18 cellular contexts compared by ENCODE assay signal in genomic region chr10:118373786-118374185, GRCh38. TPM values are rescaled to one million over a fixed set of nuclear protein-coding genes. Genes with fewer than 3 reads are reported as not detected.
A peak's percentile ranks its signal among the peaks of the same experiment; 100 is the strongest.
DNase-seq lines count a peak whose midpoint lies in the region; ATAC-seq and TF ChIP-seq lines count a peak whose summit lies in the region.
"Had no signal": no experiment of that assay in that cellular context is flagged by ENCODE, and none has a peak within 500 bp of the region (broad histone marks: within the 10 kb centered on the region; RNA-seq: fewer than 3 reads in every experiment).

No MANE protein-coding gene starts in this region.

- H4K20me1 ChIP-seq in PC-9 (ENCODE audit: insufficient read depth), result no peaks in the 10 kb centered on the region

- TF ChIP-seq CTCF in PC-9 (conservative IDR thresholded peaks at IDR 0.05) (no peak), epithelial cell of proximal tubule (conservative IDR thresholded peaks at IDR 0.05; ENCODE audit: low read depth, low read length) (no peak)

- peak; percentile 90 for DNase-seq in ELR (ENCODE audit: low read depth)
- peak; percentile 16 to 69 for DNase-seq in PC-9
- peak; percentile 64 for DNase-seq in epithelial cell of proximal tubule (ENCODE audit: low read depth)
- peak; percentile 68 for DNase-seq in non-pigmented ciliary epithelial cell (ENCODE audit: low read depth)
- DNase-seq in effector CD4-positive, alpha-beta T cell, result no peak
- no peak for DNase-seq in NK-92 (lab: John Stamatoyannopoulos, UW; ENCODE audit: unreplicated experiment)
- DNase-seq: activated naive CD4-positive, alpha-beta T cell; CD4-positive, alpha-beta T cell; hippocampal formation; NCI-H1048; NCI-H446; stimulated activated CD4-positive, alpha-beta T cell treated with anti-CD3 and anti-CD28 coated beads, Interleukin-2, amount 100 ng/mL, for 48 hours; stimulated activated naive CD8-positive, alpha-beta T cell treated with anti-CD3 and anti-CD28 coated beads, Interleukin-15, amount 100 ng/mL, for 72 hours had no signal

- H3K36me3 ChIP-seq in PC-9 (ENCODE audit: low read depth), result no peaks in the 10 kb centered on the region
- H3K36me3 ChIP-seq: prostate gland had no signal

- 0 out of 2 replicates have a peak, but pooled peaks cover 3% of the 10 kb centered on the region for H3K9me3 ChIP-seq in PC-9 (ENCODE audit: insufficient read depth, low read depth)
- H3K9me3 ChIP-seq: prostate gland had no signal

- H3K27me3 ChIP-seq in PC-9 (ENCODE audit: insufficient read depth, low read depth), result no peaks in the 10 kb centered on the region

- CTCF ChIA-PET in PC-9 (lab: Charles Lee), result no interaction called here

- peaks cover 16% of the 10 kb centered on the region for H3K4me1 ChIP-seq in PC-9 (replicated peaks; ENCODE audit: insufficient read depth)
- H3K4me1 ChIP-seq: prostate gland had no signal

- no peak overlapping the region for H2AFZ ChIP-seq in PC-9

- H3F3A ChIP-seq in PC-9 (ENCODE audit: insufficient read depth, low read depth), result peaks cover 14% of the 10 kb centered on the region; the same call in 1 of the 2 replicates

- intact Hi-C loops in PC-9 (cut with micrococcal nuclease; ENCODE audit: unreplicated experiment), result no loop called here

- POLR2A ChIA-PET in PC-9 (lab: Charles Lee; ENCODE audit: unreplicated experiment), result interaction anchor here (0.6 kb wide), 2 partner anchors 10 to 15 kb away, joined by 3 to 8 read pairs; no protein-coding TSS in a partner anchor

- H3K4me2 ChIP-seq in PC-9, result peak overlapping the region; percentile 40

- no peaks in the 10 kb centered on the region for H3K9me2 ChIP-seq in PC-9 (ENCODE audit: insufficient read depth)

- peak overlapping the region; percentile 37; the same call in 1 of the 2 replicates for H3K27ac ChIP-seq in PC-9
- H3K27ac ChIP-seq: coronary artery, HL-60, prostate gland had no signal

- H3K79me2 ChIP-seq in PC-9 (ENCODE audit: low read depth), result no peaks in the 10 kb centered on the region

- ATAC-seq in HG03460 (IDR thresholded peaks at IDR 0.05; ENCODE audit: unreplicated experiment) (no peak), HG02840 (IDR thresholded peaks at IDR 0.05; ENCODE audit: low FRiP score, unreplicated experiment) (no peak)
- ATAC-seq: stimulated activated naive CD8-positive, alpha-beta T cell treated with anti-CD3 and anti-CD28 coated beads, Interleukin-15, amount 100 ng/mL, for 72 hours had no signal

- H3K4me3 ChIP-seq in PC-9 (no peak overlapping the region), epithelial cell of proximal tubule (ENCODE audit: low read depth, low read length) (no peak overlapping the region)
- H3K4me3 ChIP-seq: coronary artery, prostate gland had no signal

- no TSS peak for BruUV-seq in PC-9 (replicated peaks; lab: Mats Ljungman, UMichigan)

RNA-seq across cellular contexts. Expression of gene FAM204A, which starts 31.7 kb away (rescaled TPM):
- total RNA-seq in PC-9 (2021) (44.4 and 51.9 TPM in 2 replicates), epithelial cell of proximal tubule (36.4 and 49.4 TPM in 2 replicates)

Comparison
In these comparisons a context has a peak if more than half of its experiments do, and no peak if none do; other contexts are left out.
1. DNase-seq: peak in ELR (single experiment), PC-9 (2 of 2), epithelial cell of proximal tubule (single experiment) and non-pigmented ciliary epithelial cell (single experiment); none in effector CD4-positive, alpha-beta T cell (single experiment) and NK-92 (single experiment).